In the genomic region with DNA sequence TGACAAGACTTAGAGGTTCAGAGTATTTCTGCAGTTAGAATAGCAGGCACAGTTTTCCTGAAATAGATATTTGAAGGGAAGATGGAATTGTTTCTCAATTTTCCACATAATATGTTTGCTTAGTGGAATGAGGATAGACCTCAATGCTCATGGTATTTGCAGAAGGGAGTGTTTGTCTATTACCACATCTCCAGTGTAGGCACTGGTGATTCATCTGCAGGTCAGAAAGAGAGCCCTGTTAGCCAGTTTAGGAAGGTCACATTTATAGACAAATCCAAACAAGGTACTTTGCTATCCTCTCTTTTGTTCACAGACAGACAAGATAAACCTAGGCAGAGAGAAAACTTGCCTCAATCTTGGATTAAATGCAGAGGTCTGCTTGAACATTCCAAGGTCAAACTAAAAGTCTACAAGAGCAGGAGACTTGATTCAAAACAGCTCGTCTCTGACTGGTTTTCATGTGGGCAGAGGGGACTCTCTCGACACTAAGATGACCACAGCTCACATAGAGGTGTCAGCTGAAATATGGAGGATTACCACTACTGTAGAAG, we compare ENCODE assay signal across 19 cellular contexts. TPM values are rescaled to one million over a fixed set of nuclear protein-coding genes. Genes with fewer than 3 reads are reported as not detected.
A peak's percentile ranks its signal among the peaks of the same experiment; 100 is the strongest.
DNase-seq lines count a peak whose midpoint lies in the region; ATAC-seq and TF ChIP-seq lines count a peak whose summit lies in the region.
"Had no signal": no experiment of that assay in that cellular context is flagged by ENCODE, and none has a peak within 500 bp of the region (broad histone marks: within the 10 kb centered on the region; RNA-seq: fewer than 3 reads in every experiment).

No MANE protein-coding gene starts in this region.

- no peaks in the 10 kb centered on the region for H3K36me3 ChIP-seq in effector memory CD4-positive, alpha-beta T cell (ENCODE audit: control insufficient read depth, insufficient read depth, low read length)
- H3K36me3 ChIP-seq: upper lobe of right lung had no signal

- peaks cover 21% of the 10 kb centered on the region for H3K4me1 ChIP-seq in effector memory CD4-positive, alpha-beta T cell (ENCODE audit: control insufficient read depth, insufficient read depth, low read length, poor library complexity, severe bottlenecking)

- H3K4me3 ChIP-seq in effector memory CD4-positive, alpha-beta T cell (ENCODE audit: insufficient read depth, low read depth, low read length, poor library complexity, severe bottlenecking): no peak overlapping the region
- H3K4me3 ChIP-seq: upper lobe of right lung had no signal

- TF ChIP-seq CTCF in RWPE1 (conservative IDR thresholded peaks at IDR 0.05; ENCODE audit: low read depth): no peak

- intact Hi-C loops in sciatic nerve (cut with DNase I): no loop called here

- CTCF ChIA-PET in RWPE1 (lab: Yijun Ruan, JAX): interaction anchor here (1.1 kb wide), 1 partner anchor 208 kb away, joined by 4 read pairs; no protein-coding TSS in a partner anchor

- DNase-seq in HPDE6-E6E7 (ENCODE audit: extremely low spot score) (peak; percentile 77), RWPE1 (ENCODE audit: low spot score) (peak; percentile 66), fibroblast of peridontal ligament (ENCODE audit: extremely low read depth) (peak; percentile 57), sciatic nerve (ENCODE audit: low spot score) (no peak), SW 1271 (lab: John Stamatoyannopoulos, UW) (no peak)
- DNase-seq in activated CD4-positive, alpha-beta T cell treated with anti-CD3 and anti-CD28 coated beads for 1 hour: no peak
- DNase-seq in effector memory CD4-positive, alpha-beta T cell: no peak
- DNase-seq: activated CD8-positive, alpha-beta memory T cell treated with anti-CD3 and anti-CD28 coated beads, Interleukin-2, amount 50 U/mL, for 48 hours; activated naive CD4-positive, alpha-beta T cell treated with Interleukin-2 at 50 U/mL for 16 hours; cortex of kidney; DND-41; IMR-90; left colon; NCI-H2081; NCI-H69; T-helper 2 cell; upper lobe of right lung had no signal

- POLR2A ChIA-PET in RWPE1 (lab: Yijun Ruan, JAX; ENCODE audit: low non-redundant PET): no interaction called here

- H3K27ac ChIP-seq in RWPE1: no peak overlapping the region
- H3K27ac ChIP-seq in effector memory CD4-positive, alpha-beta T cell (ENCODE audit: insufficient read depth, low read length, poor library complexity, severe bottlenecking): no peak overlapping the region
- H3K27ac ChIP-seq: upper lobe of right lung had no signal

- ATAC-seq in sciatic nerve (peak; percentile 53), GM21360 (IDR thresholded peaks at IDR 0.05; ENCODE audit: unreplicated experiment) (no peak)
- ATAC-seq: activated CD4-positive, CD25-positive, alpha-beta regulatory T cell treated with anti-CD3 and anti-CD28 coated beads, Interleukin-2, amount 50 U/mL, for 24 hours; left colon; upper lobe of right lung had no signal

- no peaks in the 10 kb centered on the region for H3K9me3 ChIP-seq in effector memory CD4-positive, alpha-beta T cell (ENCODE audit: control insufficient read depth, low read length)
- H3K9me3 ChIP-seq: upper lobe of right lung had no signal

- no peaks in the 10 kb centered on the region for H3K27me3 ChIP-seq in effector memory CD4-positive, alpha-beta T cell (replicated peaks; ENCODE audit: control insufficient read depth, insufficient read depth, low read length, poor library complexity, severe bottlenecking)
- H3K27me3 ChIP-seq: upper lobe of right lung had no signal

RNA-seq across cellular contexts. Expression of gene ISM1, which starts 22.8 kb away (rescaled TPM):
- 24.1 TPM for total RNA-seq in sciatic nerve
- total RNA-seq: IMR-90 had no signal

Comparison
In these comparisons a context has a peak if more than half of its experiments do, and no peak if none do; other contexts are left out.
1. DNase-seq: peak in HPDE6-E6E7 (single experiment), RWPE1 (single experiment) and fibroblast of peridontal ligament (single experiment); none in sciatic nerve (single experiment), activated CD4-positive, alpha-beta T cell treated with anti-CD3 and anti-CD28 coated beads for 1 hour (single experiment), effector memory CD4-positive, alpha-beta T cell (0 of 3) and SW 1271 (0 of 2).